Comparison of ENCODE assay signal across 10 cellular contexts in genomic region chr15:33722005-33722672, GRCh38.
DNase-seq lines count a peak whose midpoint lies in the region; ATAC-seq, FAIRE-seq and TF ChIP-seq lines count a peak whose summit lies in the region.
"Had no signal": no experiment of that assay in that cellular context is flagged by ENCODE, and none has a peak within 500 bp of the region (broad histone marks: within the 10 kb centered on the region; RNA-seq: fewer than 3 reads in every experiment).

No MANE protein-coding gene starts in this region.

- DNase-seq in ACHN (peak; percentile 89), astrocyte (ENCODE audit: low read depth) (peak; percentile 67), MG63 (no peak), mucosa of gallbladder (ENCODE audit: low spot score) (no peak), lower lobe of right lung (no peak)
- DNase-seq in activated CD8-positive, alpha-beta T cell treated with anti-CD3 and anti-CD28 coated beads, Interleukin-2, amount 10 ng/mL, durations not matched to agents 7 days and 5 days: no peak
- DNase-seq: effector memory CD4-positive, alpha-beta T cell; nucleus accumbens had no signal

- intact Hi-C loops in lower lobe of right lung (cut with DNase I): no loop called here

- no peak overlapping the region for H2AFZ ChIP-seq in astrocyte (ENCODE audit: low read depth, low read length)

- peak overlapping the region; percentile 6 for H3K4me2 ChIP-seq in astrocyte (ENCODE audit: low read length)

- in situ Hi-C loops in ACHN (cut with HindIII; ENCODE audit: low pct_ligation_motif_present, low pct_unique_long_range_greater_than_20kb, low sequenced_read_pairs): loop anchor here (25.0 kb wide), 1 partner anchor 435 kb away; no protein-coding TSS in a partner anchor

- H3K4me3 Mint-ChIP-seq in astrocyte (ENCODE audit: unreplicated experiment): no peak overlapping the region
- H3K4me3 Mint-ChIP-seq in activated CD8-positive, alpha-beta T cell treated with anti-CD3 and anti-CD28 coated beads, Interleukin-2, amount 10 ng/mL, durations not matched to agents 7 days and 5 days: no peak overlapping the region

- H3K9ac ChIP-seq in astrocyte (ENCODE audit: low read length): no peak overlapping the region

- FAIRE-seq in astrocyte (lab: Jason Lieb, UNC): no peak

- H3K4me3 ChIP-seq in astrocyte (ENCODE audit: insufficient read depth, low read depth, low read length) (no peak overlapping the region), MG63 (no peak overlapping the region), lower lobe of right lung (no peak overlapping the region)

- H3K27me3 Mint-ChIP-seq in astrocyte (ENCODE audit: low read depth, unreplicated experiment): no peaks in the 10 kb centered on the region
- H3K27me3 Mint-ChIP-seq in activated CD8-positive, alpha-beta T cell treated with anti-CD3 and anti-CD28 coated beads, Interleukin-2, amount 10 ng/mL, durations not matched to agents 7 days and 5 days (ENCODE audit: low read depth): peaks cover 4% of the 10 kb centered on the region

- POLR2A ChIA-PET in activated CD8-positive, alpha-beta T cell treated with anti-CD3 and anti-CD28 coated beads, Interleukin-2, amount 10 ng/mL, durations not matched to agents 7 days and 5 days (lab: Charles Lee): no interaction called here

- TF ChIP-seq CTCF in astrocyte (IDR thresholded peaks at IDR 0.05; ENCODE audit: insufficient read depth, low read depth, low read length) (no peak), lower lobe of right lung (IDR thresholded peaks at IDR 0.05) (no peak)

- H3K27ac Mint-ChIP-seq in astrocyte (ENCODE audit: unreplicated experiment): no peak overlapping the region
- no peak overlapping the region for H3K27ac Mint-ChIP-seq in activated CD8-positive, alpha-beta T cell treated with anti-CD3 and anti-CD28 coated beads, Interleukin-2, amount 10 ng/mL, durations not matched to agents 7 days and 5 days

- peak; percentile 86 for ATAC-seq in GM19397 (IDR thresholded peaks at IDR 0.05; ENCODE audit: unreplicated experiment)
- ATAC-seq in HG03442 (IDR thresholded peaks at IDR 0.05; ENCODE audit: unreplicated experiment): peak; percentile 70
- no peak for ATAC-seq in activated CD8-positive, alpha-beta T cell treated with anti-CD3 and anti-CD28 coated beads, Interleukin-2, amount 10 ng/mL, durations not matched to agents 7 days and 5 days
- ATAC-seq in lower lobe of right lung: no peak

- peaks cover 7% of the 10 kb centered on the region for H3K4me1 Mint-ChIP-seq in astrocyte (ENCODE audit: low read depth, unreplicated experiment)
- no peaks in the 10 kb centered on the region for H3K4me1 Mint-ChIP-seq in activated CD8-positive, alpha-beta T cell treated with anti-CD3 and anti-CD28 coated beads, Interleukin-2, amount 10 ng/mL, durations not matched to agents 7 days and 5 days (ENCODE audit: low read depth)

- H3K27me3 ChIP-seq in astrocyte (ENCODE audit: insufficient read depth, low read length) (no peaks in the 10 kb centered on the region), MG63 (no peaks in the 10 kb centered on the region), lower lobe of right lung (ENCODE audit: low read depth) (no peaks in the 10 kb centered on the region)

- H3K9me3 ChIP-seq in astrocyte (ENCODE audit: insufficient read depth, low read depth, low read length) (no peaks in the 10 kb centered on the region), MG63 (no peaks in the 10 kb centered on the region), lower lobe of right lung (no peaks in the 10 kb centered on the region)

- H3K36me3 Mint-ChIP-seq in astrocyte (ENCODE audit: low read depth, unreplicated experiment): no peaks in the 10 kb centered on the region
- no peaks in the 10 kb centered on the region for H3K36me3 Mint-ChIP-seq in activated CD8-positive, alpha-beta T cell treated with anti-CD3 and anti-CD28 coated beads, Interleukin-2, amount 10 ng/mL, durations not matched to agents 7 days and 5 days (ENCODE audit: low read depth)

- H3K4me1 ChIP-seq in astrocyte (ENCODE audit: insufficient read depth, low read length): peaks cover 11% of the 10 kb centered on the region
- no peaks in the 10 kb centered on the region for H3K4me1 ChIP-seq in lower lobe of right lung

- no peaks in the 10 kb centered on the region for H3K79me2 ChIP-seq in astrocyte (ENCODE audit: insufficient read depth, low read length)

- H3K36me3 ChIP-seq in astrocyte (ENCODE audit: insufficient read depth, low read length) (no peaks in the 10 kb centered on the region), MG63 (no peaks in the 10 kb centered on the region), lower lobe of right lung (no peaks in the 10 kb centered on the region)

- H4K20me1 ChIP-seq in astrocyte (ENCODE audit: insufficient read depth, low read length): no peaks in the 10 kb centered on the region

- CTCF ChIA-PET in activated CD8-positive, alpha-beta T cell treated with anti-CD3 and anti-CD28 coated beads, Interleukin-2, amount 10 ng/mL, durations not matched to agents 7 days and 5 days (lab: Charles Lee): interaction anchor here (0.6 kb wide), 1 partner anchor 21 kb away, joined by 3 read pairs; no protein-coding TSS in a partner anchor

- H3K9me3 Mint-ChIP-seq in astrocyte (ENCODE audit: unreplicated experiment): peaks cover 5% of the 10 kb centered on the region
- H3K9me3 Mint-ChIP-seq in activated CD8-positive, alpha-beta T cell treated with anti-CD3 and anti-CD28 coated beads, Interleukin-2, amount 10 ng/mL, durations not matched to agents 7 days and 5 days (ENCODE audit: insufficient read depth): no peaks in the 10 kb centered on the region

- H3K27ac ChIP-seq in astrocyte (ENCODE audit: low read depth, low read length) (peak overlapping the region; percentile 41), lower lobe of right lung (no peak overlapping the region)

Comparison
In these comparisons a context has a peak if more than half of its experiments do, and no peak if none do; other contexts are left out.
1. DNase-seq: peak in ACHN (single experiment) and astrocyte (single experiment); none in MG63 (single experiment), activated CD8-positive, alpha-beta T cell treated with anti-CD3 and anti-CD28 coated beads, Interleukin-2, amount 10 ng/mL, durations not matched to agents 7 days and 5 days (single experiment), mucosa of gallbladder (single experiment) and lower lobe of right lung (single experiment).
2. ATAC-seq: peak in GM19397 (single experiment) and HG03442 (single experiment); none in activated CD8-positive, alpha-beta T cell treated with anti-CD3 and anti-CD28 coated beads, Interleukin-2, amount 10 ng/mL, durations not matched to agents 7 days and 5 days (single experiment) and lower lobe of right lung (0 of 2).